8 cellular contexts compared by ENCODE assay signal in genomic region chr12:102917026-102917787, GRCh38. TPM values are rescaled to one million over a fixed set of nuclear protein-coding genes. Genes with fewer than 3 reads are reported as not detected.
DNase-seq lines count a peak whose midpoint lies in the region; ATAC-seq and FAIRE-seq lines count a peak whose summit lies in the region.

TSS of gene PAH (minus strand) at chr12:102917244. CDS start at chr12:102917130, 114 bp downstream.

- peak within 1 kb of the TSS in 6 of 8 donors; percentile 44 to 81 (median 62) for H3K4me3 Mint-ChIP-seq in naive B cell

- no peaks in the 10 kb centered on the region for H3K36me3 Mint-ChIP-seq in naive B cell

- DNase-seq in Ammon's horn (ENCODE audit: low spot score) (peak; percentile 4), LoVo (ENCODE audit: low spot score) (peak; percentile 37), astrocyte of the hippocampus (ENCODE audit: low read depth, low spot score) (peak; percentile 2), naive B cell (no peak), glomerular visceral epithelial cell (ENCODE audit: extremely low spot score) (no peak), RCC 7860 (ENCODE audit: low spot score) (no peak), dedifferentiated amniotic fluid mesenchymal stem cell (ENCODE audit: extremely low spot score) (no peak)

- peaks cover 47 to 59% (median 50%) of the 10 kb centered on the region in 3 donors for H3K27me3 Mint-ChIP-seq in naive B cell

- peak; percentile 73 for ATAC-seq in GM19351 (IDR thresholded peaks at IDR 0.05; ENCODE audit: unreplicated experiment)
- ATAC-seq in naive B cell (ENCODE audit: low read depth in 2 of 2): peak; percentile 45 to 54

- peak within 1 kb of the TSS in 2 of 6 donors; percentile 35 to 39 for H3K27ac Mint-ChIP-seq in naive B cell

- peaks cover 4 to 11% (median 10%) of the 10 kb centered on the region in 3 donors for H3K4me1 Mint-ChIP-seq in naive B cell

- H3K9me3 Mint-ChIP-seq in naive B cell: peaks cover 0 to 3% (median 0%) of the 10 kb centered on the region in 7 donors

- FAIRE-seq in RCC 7860 (lab: Jason Lieb, UNC): no peak

RNA-seq across cellular contexts. Expression of gene PAH, which starts in this region (rescaled TPM):
- not detected for polyA plus RNA-seq in naive B cell (ENCODE audit: low read depth in 6 of 6)

Comparison
In these comparisons a context has a peak if more than half of its experiments do, and no peak if none do; other contexts are left out.
1. Peak in ATAC-seq in naive B cell; RNA of the gene not detected or under 1 TPM.
2. DNase-seq: peak in Ammon's horn (single experiment), LoVo (single experiment) and astrocyte of the hippocampus (single experiment); none in naive B cell (single experiment), glomerular visceral epithelial cell (single experiment), RCC 7860 (single experiment) and dedifferentiated amniotic fluid mesenchymal stem cell (single experiment).